ENCODE assay signal across 11 cellular contexts in the genomic region with DNA sequence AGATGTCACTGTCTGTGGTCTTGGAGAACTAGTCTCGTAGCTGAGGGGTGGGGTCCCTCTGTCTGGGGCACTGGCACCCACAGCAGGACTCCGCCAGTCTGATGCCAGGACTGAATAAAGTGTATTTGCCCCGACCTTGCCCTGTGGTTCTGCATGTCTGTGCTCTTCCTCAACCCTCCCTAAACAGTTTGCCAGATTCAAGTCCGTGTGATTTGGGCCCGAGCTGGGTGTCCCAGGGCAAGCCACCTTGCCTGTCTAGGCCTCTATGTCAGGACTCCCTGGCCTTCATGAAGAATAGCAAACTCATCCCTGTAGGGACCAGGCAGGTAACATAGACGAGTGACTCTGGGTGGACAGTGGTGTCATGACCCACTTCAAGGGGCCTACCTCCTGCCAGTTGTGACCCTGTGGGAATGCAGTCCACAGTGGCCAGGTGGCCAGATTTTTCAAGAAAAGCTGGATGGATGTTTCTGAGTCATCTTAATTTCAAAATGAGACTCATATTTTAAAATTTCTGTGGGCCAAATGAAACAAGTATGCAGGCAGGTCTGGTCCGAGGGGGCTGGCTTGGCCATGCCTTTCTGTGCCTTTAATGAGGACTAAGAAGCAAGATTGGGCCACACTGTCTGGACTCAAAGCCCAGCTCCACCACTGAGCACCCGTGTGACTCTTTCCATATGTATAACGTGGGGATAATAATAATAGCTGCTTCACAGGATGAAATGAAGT. TPM values are rescaled to one million over a fixed set of nuclear protein-coding genes. Genes with fewer than 3 reads are reported as not detected.
DNase-seq lines count a peak whose midpoint lies in the region; ATAC-seq, FAIRE-seq and TF ChIP-seq lines count a peak whose summit lies in the region.
"Had no signal": no experiment of that assay in that cellular context is flagged by ENCODE, and none has a peak within 500 bp of the region (broad histone marks: within the 10 kb centered on the region; RNA-seq: fewer than 3 reads in every experiment).

No MANE protein-coding gene starts in this region.

- H3K27me3 ChIP-seq in HepG2 (ENCODE audit: control insufficient read depth in 1 of 2, insufficient read depth in 2 of 2, low read length in 2 of 2) (no peaks in the 10 kb centered on the region; a peak in 1 of 5 replicates), right lobe of liver (no peaks in the 10 kb centered on the region), upper lobe of left lung (peaks cover 0 to 5% (median 0%) of the 10 kb centered on the region in 4 donors)

- intact Hi-C loops in HepG2 (cut with micrococcal nuclease; ENCODE audit: unreplicated experiment) = no loop called here
- intact Hi-C loops in right lobe of liver (cut with DNase I) = no loop called here

- peak overlapping the region; percentile 92 for H3K4me2 ChIP-seq in HepG2 (ENCODE audit: low read depth, low read length)

- DNase-seq in HepG2 (ENCODE audit: low spot score) = no peak
- no peak for DNase-seq in right lobe of liver
- DNase-seq in activated naive CD8-positive, alpha-beta T cell treated with anti-CD3 and anti-CD28 coated beads for 36 hours = no peak
- DNase-seq in immature natural killer cell = no peak
- DNase-seq in upper lobe of left lung = no peak
- DNase-seq: activated CD4-positive, alpha-beta T cell treated with anti-CD3 and anti-CD28 coated beads, Interleukin-2, amount 50 U/mL, for 4 hours; DMS79 treated with DMSO at 0.1 percent for 48 hours; NCI-H446 treated with DMSO at 0.1 percent for 48 hours had no signal

- no peak for TF ChIP-seq EP300 in HepG2 (IDR thresholded peaks at IDR 0.05; ENCODE audit: low read depth in 2 of 2, low read length in 2 of 2)
- TF ChIP-seq EP300 in HepG2 (CRISPR knock-in tag; IDR thresholded peaks at IDR 0.05; ENCODE audit: borderline replicate concordance) = no peak
- TF ChIP-seq EP300 in upper lobe of left lung (IDR thresholded peaks at IDR 0.05) = no peak

- H3K36me3 ChIP-seq in HepG2 (replicated peaks in 1 of 2; ENCODE audit: control insufficient read depth in 1 of 2, insufficient read depth in 2 of 2, low read length in 2 of 2) (peaks cover 4 to 9% of the 10 kb centered on the region in 2 experiments; a peak in 2 of 5 replicates), right lobe of liver (no peaks in the 10 kb centered on the region), upper lobe of left lung (no peaks in the 10 kb centered on the region)

- H3K4me1 Mint-ChIP-seq in activated naive CD8-positive, alpha-beta T cell treated with anti-CD3 and anti-CD28 coated beads for 36 hours = peaks cover 31% of the 10 kb centered on the region
- peaks cover 22 to 23% of the 10 kb centered on the region in 2 donors for H3K4me1 Mint-ChIP-seq in immature natural killer cell

- TF ChIP-seq CTCF in HepG2 (CRISPR knock-in tag; IDR thresholded peaks at IDR 0.05) (no peak), right lobe of liver (IDR thresholded peaks at IDR 0.05) (no peak), upper lobe of left lung (IDR thresholded peaks at IDR 0.05) (no peak)

- peak overlapping the region in 2 of 3 experiments; percentile 21 to 96; a peak in 4 of 6 replicates for H3K4me3 ChIP-seq in HepG2 (replicated peaks in 1 of 3; ENCODE audit: insufficient read depth in 1 of 3, low read depth in 2 of 3, low read length in 3 of 3)
- no peak overlapping the region for H3K4me3 ChIP-seq in right lobe of liver
- H3K4me3 ChIP-seq in upper lobe of left lung = no peak overlapping the region

- POLR2A ChIA-PET in HepG2 (lab: Yijun Ruan, JAX) = interaction anchor here (0.8 to 8.3 kb wide), 8 partner anchors 10 to 79 kb away, joined by 3 to 90 read pairs (median 4); a partner anchor contains a TSS

- no peaks in the 10 kb centered on the region for H3K27me3 Mint-ChIP-seq in activated naive CD8-positive, alpha-beta T cell treated with anti-CD3 and anti-CD28 coated beads for 36 hours
- peaks cover 2 to 11% (median 3%) of the 10 kb centered on the region in 3 donors for H3K27me3 Mint-ChIP-seq in immature natural killer cell (ENCODE audit: low read depth in 3 of 3)

- no peak overlapping the region for H2AFZ ChIP-seq in HepG2 (ENCODE audit: low read length)

- no peak for TF ChIP-seq RAD21 in HepG2 (CRISPR knock-in tag; IDR thresholded peaks at IDR 0.05)

- CTCF ChIA-PET in HepG2 (lab: Yijun Ruan, JAX; ENCODE audit: low intra/inter-chr PET ratio, low total read pairs) = interaction anchor here (0.8 kb wide), 1 partner anchor 62 kb away, joined by 3 read pairs; no protein-coding TSS in a partner anchor

- peaks cover 11% of the 10 kb centered on the region for H3K36me3 Mint-ChIP-seq in activated naive CD8-positive, alpha-beta T cell treated with anti-CD3 and anti-CD28 coated beads for 36 hours
- H3K36me3 Mint-ChIP-seq in immature natural killer cell = no peaks in the 10 kb centered on the region

- H3K4me3 Mint-ChIP-seq in activated naive CD8-positive, alpha-beta T cell treated with anti-CD3 and anti-CD28 coated beads for 36 hours = peak overlapping the region; percentile 83
- peak overlapping the region; percentile 50 to 66 (median 58) for H3K4me3 Mint-ChIP-seq in immature natural killer cell

- peaks cover 37% of the 10 kb centered on the region for H4K20me1 ChIP-seq in HepG2 (ENCODE audit: insufficient read depth, low read length)

- H3K9me3 Mint-ChIP-seq in activated naive CD8-positive, alpha-beta T cell treated with anti-CD3 and anti-CD28 coated beads for 36 hours = no peaks in the 10 kb centered on the region
- H3K9me3 Mint-ChIP-seq in immature natural killer cell = no peaks in the 10 kb centered on the region

- H3K27ac Mint-ChIP-seq in activated naive CD8-positive, alpha-beta T cell treated with anti-CD3 and anti-CD28 coated beads for 36 hours = peak overlapping the region; percentile 78
- H3K27ac Mint-ChIP-seq in immature natural killer cell = peak overlapping the region in 5 of 6 donors; percentile 21 to 69 (median 58)

- in situ Hi-C loops in HepG2 (cut with HindIII; ENCODE audit: extremely low pct_ligation_motif_present, low pct_unique_long_range_greater_than_20kb) = no loop called here

- no peaks in the 10 kb centered on the region for H3K9me3 ChIP-seq in HepG2 (ENCODE audit: low read length)
- no peaks in the 10 kb centered on the region for H3K9me3 ChIP-seq in right lobe of liver
- H3K9me3 ChIP-seq in upper lobe of left lung = no peaks in the 10 kb centered on the region

- no TSS peak for BruUV-seq in HepG2 (replicated peaks; lab: Mats Ljungman, UMichigan)

- H3K27ac ChIP-seq in HepG2 (ENCODE audit: extremely low read length, insufficient read depth, low read length) = no peak overlapping the region
- H3K27ac ChIP-seq in right lobe of liver = no peak overlapping the region
- peak overlapping the region in 3 of 4 donors; percentile 19 to 78 (median 50) for H3K27ac ChIP-seq in upper lobe of left lung

- H3K9ac ChIP-seq in HepG2 (ENCODE audit: insufficient read depth, low read depth, low read length) = peak overlapping the region; percentile 25; the same call in 1 of the 2 replicates

- TF ChIP-seq POLR2A in HepG2 (IDR thresholded peaks at IDR 0.05; ENCODE audit: insufficient read depth in 1 of 2, low read depth in 2 of 2, low read length in 2 of 2) = no peak
- TF ChIP-seq POLR2A in right lobe of liver (IDR thresholded peaks at IDR 0.05) = no peak
- no peak for TF ChIP-seq POLR2A in upper lobe of left lung (IDR thresholded peaks at IDR 0.05)

- 73% methylated on average over 9 of the region's 9 CpGs for WGBS in HepG2 (ENCODE audit: low lambda C conversion rate)
- 37% methylated on average over 6 of the region's 9 CpGs for WGBS in right lobe of liver (ENCODE audit: insufficient coverage, low coverage, low lambda C conversion rate, missing lambda C conversion rate)
- WGBS in upper lobe of left lung, 2 donors = 61 to 63% methylated on average over 9 of the region's 9 CpGs

- no peak for FAIRE-seq in HepG2 (lab: Jason Lieb, UNC)

- no peak for ATAC-seq in HepG2
- no peak for ATAC-seq in right lobe of liver
- no peak for ATAC-seq in upper lobe of left lung (ENCODE audit: low FRiP score in 2 of 2)
- ATAC-seq in HG03469 (IDR thresholded peaks at IDR 0.05; ENCODE audit: unreplicated experiment) = no peak
- no peak for ATAC-seq in GM21528 (IDR thresholded peaks at IDR 0.05; ENCODE audit: low FRiP score, unreplicated experiment)
- ATAC-seq in GM19351 (IDR thresholded peaks at IDR 0.05; ENCODE audit: unreplicated experiment) = no peak

- H3K79me2 ChIP-seq in HepG2 (ENCODE audit: insufficient read depth, low read length) = peaks cover 29% of the 10 kb centered on the region

- H3K4me1 ChIP-seq in HepG2 (ENCODE audit: insufficient read depth, low read length) = peaks cover 35% of the 10 kb centered on the region
- peaks cover 0 to 7% (median 0%) of the 10 kb centered on the region in 4 donors for H3K4me1 ChIP-seq in right lobe of liver
- peaks cover 29 to 61% (median 36%) of the 10 kb centered on the region in 4 donors for H3K4me1 ChIP-seq in upper lobe of left lung

RNA-seq across cellular contexts. Expression of a gene that starts 3.4 kb away (rescaled TPM):
- total RNA-seq in HepG2 (2016; rRNA removed; fragmentation: Illumina TruSeq; extraction: Trizol) = 12.1 and 18.7 TPM in 2 replicates
- total RNA-seq in HepG2 (2016; cell fraction: cytosol; rRNA removed; fragmentation: Illumina TruSeq; extraction: Trizol; ENCODE audit: low read depth) = 5.2 and 6.4 TPM in 2 replicates
- 10.8 and 18.0 TPM in 2 replicates for total RNA-seq in HepG2 (2016; cell fraction: insoluble cytoplasmic fraction; rRNA removed; fragmentation: Illumina TruSeq; extraction: Trizol)
- 19.3 and 22.7 TPM in 2 replicates for total RNA-seq in HepG2 (2016; cell fraction: membrane; rRNA removed; fragmentation: Illumina TruSeq; extraction: Trizol)
- 14.7 and 17.3 TPM in 2 replicates for total RNA-seq in HepG2 (2016; cell fraction: nucleus; rRNA removed; fragmentation: Illumina TruSeq; extraction: Trizol)
- 10.0 and 11.5 TPM in 2 replicates for polyA plus RNA-seq in HepG2 (2011; rRNA removed)
- polyA plus RNA-seq in HepG2 (2011; cell fraction: cytosol; rRNA removed) = 5.9 and 7.7 TPM in 2 replicates
- 33.8 and 40.6 TPM in 2 replicates for polyA plus RNA-seq in HepG2 (2011; cell fraction: nucleus; rRNA removed)
- polyA plus RNA-seq in HepG2 (2012) = 33.1 and 35.1 TPM in 2 replicates
- 9.1 and 11.5 TPM in 2 replicates for polyA plus RNA-seq in HepG2 (2016; cell fraction: cytosol; fragmentation: Illumina TruSeq; extraction: Trizol; ENCODE audit: low read depth)
- 37.4 and 47.0 TPM in 2 replicates for polyA plus RNA-seq in HepG2 (2016; cell fraction: insoluble cytoplasmic fraction; fragmentation: Illumina TruSeq; extraction: Trizol; ENCODE audit: low read depth)
- 35.3 and 38.7 TPM in 2 replicates for polyA plus RNA-seq in HepG2 (2016; cell fraction: membrane; fragmentation: Illumina TruSeq; extraction: Trizol; ENCODE audit: low read depth)
- 63.1 and 67.8 TPM in 2 replicates for polyA plus RNA-seq in HepG2 (2016; cell fraction: nucleus; fragmentation: Illumina TruSeq; extraction: Trizol; ENCODE audit: insufficient read depth, low read depth)
- polyA minus RNA-seq in HepG2 (2011; rRNA and poly(A)+ RNA removed; ENCODE audit: low replicate concordance) = 2.4 and 12.0 TPM in 2 replicates
- 11.2 and 12.0 TPM in 2 replicates for polyA minus RNA-seq in HepG2 (2011; cell fraction: cytosol; rRNA and poly(A)+ RNA removed)
- polyA minus RNA-seq in HepG2 (2011; cell fraction: nucleus; rRNA and poly(A)+ RNA removed) = 9.6 and 12.7 TPM in 2 replicates
- total RNA-seq in right lobe of liver = 1 to 10 TPM; 3.6 to 6.4 (median 4.6) TPM
- total RNA-seq in activated naive CD8-positive, alpha-beta T cell treated with anti-CD3 and anti-CD28 coated beads for 36 hours = 10 to 100 TPM; 13.1 to 13.3 TPM
- under 1 TPM; 0.08 to 0.27 (median 0.21) TPM for polyA plus RNA-seq in immature natural killer cell
- 10 to 100 TPM in 2 of 6 donors, 1 to 10 TPM in 4; 3.8 to 13.5 (median 7.6) TPM for total RNA-seq in upper lobe of left lung

RNA-seq across cellular contexts. Expression of a gene that starts 18.2 kb away (rescaled TPM):
- 28.4 and 32.3 TPM in 2 replicates for total RNA-seq in HepG2 (2016; rRNA removed; fragmentation: Illumina TruSeq; extraction: Trizol)
- total RNA-seq in HepG2 (2016; cell fraction: cytosol; rRNA removed; fragmentation: Illumina TruSeq; extraction: Trizol; ENCODE audit: low read depth) = 13.5 and 19.5 TPM in 2 replicates
- 26.0 and 33.1 TPM in 2 replicates for total RNA-seq in HepG2 (2016; cell fraction: insoluble cytoplasmic fraction; rRNA removed; fragmentation: Illumina TruSeq; extraction: Trizol)
- 30.9 and 37.0 TPM in 2 replicates for total RNA-seq in HepG2 (2016; cell fraction: membrane; rRNA removed; fragmentation: Illumina TruSeq; extraction: Trizol)
- total RNA-seq in HepG2 (2016; cell fraction: nucleus; rRNA removed; fragmentation: Illumina TruSeq; extraction: Trizol) = 18.0 and 19.9 TPM in 2 replicates
- polyA plus RNA-seq in HepG2 (2011; rRNA removed) = 49.4 and 63.3 TPM in 2 replicates
- polyA plus RNA-seq in HepG2 (2011; cell fraction: cytosol; rRNA removed) = 69.4 and 90.4 TPM in 2 replicates
- 68.6 and 73.2 TPM in 2 replicates for polyA plus RNA-seq in HepG2 (2011; cell fraction: nucleus; rRNA removed)
- 32.8 and 45.8 TPM in 2 replicates for polyA plus RNA-seq in HepG2 (2012)
- 30.7 and 34.2 TPM in 2 replicates for polyA plus RNA-seq in HepG2 (2016; cell fraction: cytosol; fragmentation: Illumina TruSeq; extraction: Trizol; ENCODE audit: low read depth)
- 54.0 and 55.2 TPM in 2 replicates for polyA plus RNA-seq in HepG2 (2016; cell fraction: insoluble cytoplasmic fraction; fragmentation: Illumina TruSeq; extraction: Trizol; ENCODE audit: low read depth)
- 61.7 and 66.8 TPM in 2 replicates for polyA plus RNA-seq in HepG2 (2016; cell fraction: membrane; fragmentation: Illumina TruSeq; extraction: Trizol; ENCODE audit: low read depth)
- 79.0 and 79.1 TPM in 2 replicates for polyA plus RNA-seq in HepG2 (2016; cell fraction: nucleus; fragmentation: Illumina TruSeq; extraction: Trizol; ENCODE audit: insufficient read depth, low read depth)
- polyA minus RNA-seq in HepG2 (2011; rRNA and poly(A)+ RNA removed; ENCODE audit: low replicate concordance) = 1.6 and 52.5 TPM in 2 replicates
- 32.5 and 33.1 TPM in 2 replicates for polyA minus RNA-seq in HepG2 (2011; cell fraction: cytosol; rRNA and poly(A)+ RNA removed)
- 10.7 and 15.0 TPM in 2 replicates for polyA minus RNA-seq in HepG2 (2011; cell fraction: nucleus; rRNA and poly(A)+ RNA removed)
- 1 to 10 TPM; 1.3 to 4.1 (median 1.9) TPM for total RNA-seq in right lobe of liver
- 10 to 100 TPM; 11.2 to 12.6 TPM for total RNA-seq in activated naive CD8-positive, alpha-beta T cell treated with anti-CD3 and anti-CD28 coated beads for 36 hours
- polyA plus RNA-seq in immature natural killer cell = 1 to 10 TPM; 6.7 to 8.9 (median 7.1) TPM
- total RNA-seq in upper lobe of left lung = 10 to 100 TPM; 13.6 to 30.8 (median 25.6) TPM

RNA-seq across cellular contexts. Expression of a gene that starts 31.4 kb away (rescaled TPM):
- 56.2 and 63.0 TPM in 2 replicates for total RNA-seq in HepG2 (2016; rRNA removed; fragmentation: Illumina TruSeq; extraction: Trizol)
- total RNA-seq in HepG2 (2016; cell fraction: cytosol; rRNA removed; fragmentation: Illumina TruSeq; extraction: Trizol; ENCODE audit: low read depth) = 12.1 and 12.3 TPM in 2 replicates
- total RNA-seq in HepG2 (2016; cell fraction: insoluble cytoplasmic fraction; rRNA removed; fragmentation: Illumina TruSeq; extraction: Trizol) = 49.2 and 64.0 TPM in 2 replicates
- total RNA-seq in HepG2 (2016; cell fraction: membrane; rRNA removed; fragmentation: Illumina TruSeq; extraction: Trizol) = 45.3 and 47.4 TPM in 2 replicates
- 28.6 and 30.4 TPM in 2 replicates for total RNA-seq in HepG2 (2016; cell fraction: nucleus; rRNA removed; fragmentation: Illumina TruSeq; extraction: Trizol)
- 43.8 and 46.6 TPM in 2 replicates for polyA plus RNA-seq in HepG2 (2011; rRNA removed)
- polyA plus RNA-seq in HepG2 (2011; cell fraction: cytosol; rRNA removed) = 44.4 and 45.0 TPM in 2 replicates
- polyA plus RNA-seq in HepG2 (2011; cell fraction: nucleus; rRNA removed) = 21.2 and 22.1 TPM in 2 replicates
- 37.3 and 43.5 TPM in 2 replicates for polyA plus RNA-seq in HepG2 (2012)
- 8.1 and 9.0 TPM in 2 replicates for polyA plus RNA-seq in HepG2 (2016; cell fraction: cytosol; fragmentation: Illumina TruSeq; extraction: Trizol; ENCODE audit: low read depth)
- 75.7 and 81.5 TPM in 2 replicates for polyA plus RNA-seq in HepG2 (2016; cell fraction: insoluble cytoplasmic fraction; fragmentation: Illumina TruSeq; extraction: Trizol; ENCODE audit: low read depth)
- polyA plus RNA-seq in HepG2 (2016; cell fraction: membrane; fragmentation: Illumina TruSeq; extraction: Trizol; ENCODE audit: low read depth) = 37.6 and 38.3 TPM in 2 replicates
- 57.9 and 60.5 TPM in 2 replicates for polyA plus RNA-seq in HepG2 (2016; cell fraction: nucleus; fragmentation: Illumina TruSeq; extraction: Trizol; ENCODE audit: insufficient read depth, low read depth)
- polyA minus RNA-seq in HepG2 (2011; rRNA and poly(A)+ RNA removed; ENCODE audit: low replicate concordance) = 9.3 and 53.1 TPM in 2 replicates
- polyA minus RNA-seq in HepG2 (2011; cell fraction: cytosol; rRNA and poly(A)+ RNA removed) = 31.3 and 34.6 TPM in 2 replicates
- polyA minus RNA-seq in HepG2 (2011; cell fraction: nucleus; rRNA and poly(A)+ RNA removed) = 16.1 and 17.3 TPM in 2 replicates
- 1 to 10 TPM; 4.2 to 7.5 (median 5.9) TPM for total RNA-seq in right lobe of liver
- total RNA-seq in activated naive CD8-positive, alpha-beta T cell treated with anti-CD3 and anti-CD28 coated beads for 36 hours = 10 to 100 TPM; 23.3 to 24.5 TPM
- 10 to 100 TPM in 1 of 3 donors, 1 to 10 TPM in 2; 2.1 to 14.0 (median 6.1) TPM for polyA plus RNA-seq in immature natural killer cell
- 10 to 100 TPM; 14.2 to 18.5 (median 17.3) TPM for total RNA-seq in upper lobe of left lung

RNA-seq across cellular contexts. Expression of a gene that starts 38.2 kb away (rescaled TPM):
- 3.8 and 4.7 TPM in 2 replicates for total RNA-seq in HepG2 (2016; rRNA removed; fragmentation: Illumina TruSeq; extraction: Trizol)
- 0.51 and 1.3 TPM in 2 replicates for total RNA-seq in HepG2 (2016; cell fraction: cytosol; rRNA removed; fragmentation: Illumina TruSeq; extraction: Trizol; ENCODE audit: low read depth)
- total RNA-seq in HepG2 (2016; cell fraction: insoluble cytoplasmic fraction; rRNA removed; fragmentation: Illumina TruSeq; extraction: Trizol) = 3.1 and 5.0 TPM in 2 replicates
- 2.0 and 2.7 TPM in 2 replicates for total RNA-seq in HepG2 (2016; cell fraction: membrane; rRNA removed; fragmentation: Illumina TruSeq; extraction: Trizol)
- total RNA-seq in HepG2 (2016; cell fraction: nucleus; rRNA removed; fragmentation: Illumina TruSeq; extraction: Trizol) = 9.9 and 10.7 TPM in 2 replicates
- polyA plus RNA-seq in HepG2 (2011; rRNA removed) = 18.2 and 20.6 TPM in 2 replicates
- polyA plus RNA-seq in HepG2 (2011; cell fraction: cytosol; rRNA removed) = 10.7 and 11.6 TPM in 2 replicates
- 25.9 and 27.9 TPM in 2 replicates for polyA plus RNA-seq in HepG2 (2011; cell fraction: nucleus; rRNA removed)
- 17.5 and 20.7 TPM in 2 replicates for polyA plus RNA-seq in HepG2 (2012)
- polyA plus RNA-seq in HepG2 (2016; cell fraction: cytosol; fragmentation: Illumina TruSeq; extraction: Trizol; ENCODE audit: low read depth) = 4.3 and 5.1 TPM in 2 replicates
- polyA plus RNA-seq in HepG2 (2016; cell fraction: insoluble cytoplasmic fraction; fragmentation: Illumina TruSeq; extraction: Trizol; ENCODE audit: low read depth) = 13.8 and 15.5 TPM in 2 replicates
- 7.8 and 8.1 TPM in 2 replicates for polyA plus RNA-seq in HepG2 (2016; cell fraction: membrane; fragmentation: Illumina TruSeq; extraction: Trizol; ENCODE audit: low read depth)
- 37.7 and 37.8 TPM in 2 replicates for polyA plus RNA-seq in HepG2 (2016; cell fraction: nucleus; fragmentation: Illumina TruSeq; extraction: Trizol; ENCODE audit: insufficient read depth, low read depth)
- polyA minus RNA-seq in HepG2 (2011; rRNA and poly(A)+ RNA removed; ENCODE audit: low replicate concordance) = 1.7 and 6.2 TPM in 2 replicates
- polyA minus RNA-seq in HepG2 (2011; cell fraction: cytosol; rRNA and poly(A)+ RNA removed) = 2.8 and 3.7 TPM in 2 replicates
- polyA minus RNA-seq in HepG2 (2011; cell fraction: nucleus; rRNA and poly(A)+ RNA removed) = 16.1 and 18.5 TPM in 2 replicates
- total RNA-seq in right lobe of liver = 1 to 10 TPM in 4 of 6 experiments, under 1 TPM in 2; 0.62 to 2.5 (median 1.8) TPM
- 1 to 10 TPM; 7.5 to 7.8 TPM for total RNA-seq in activated naive CD8-positive, alpha-beta T cell treated with anti-CD3 and anti-CD28 coated beads for 36 hours
- under 1 TPM; 0.23 to 0.50 (median 0.32) TPM for polyA plus RNA-seq in immature natural killer cell
- 10 to 100 TPM in 3 of 6 donors, 1 to 10 TPM in 3; 3.0 to 31.4 (median 10.3) TPM for total RNA-seq in upper lobe of left lung

RNA-seq across cellular contexts. Expression of a gene that starts 51.8 kb away (rescaled TPM):
- total RNA-seq in HepG2 (2016; rRNA removed; fragmentation: Illumina TruSeq; extraction: Trizol) (106 and 115 TPM in 2 replicates), right lobe of liver (100 to 1,000 TPM in 2 of 6 experiments, 10 to 100 TPM in 4; 15.1 to 139 (median 34.1) TPM), upper lobe of left lung (10 to 100 TPM; 11.5 to 39.0 (median 24.7) TPM)
- total RNA-seq in HepG2 (2016; cell fraction: cytosol; rRNA removed; fragmentation: Illumina TruSeq; extraction: Trizol; ENCODE audit: low read depth) = 40.1 and 45.0 TPM in 2 replicates
- 106 and 115 TPM in 2 replicates for total RNA-seq in HepG2 (2016; cell fraction: insoluble cytoplasmic fraction; rRNA removed; fragmentation: Illumina TruSeq; extraction: Trizol)
- 107 and 130 TPM in 2 replicates for total RNA-seq in HepG2 (2016; cell fraction: membrane; rRNA removed; fragmentation: Illumina TruSeq; extraction: Trizol)
- total RNA-seq in HepG2 (2016; cell fraction: nucleus; rRNA removed; fragmentation: Illumina TruSeq; extraction: Trizol) = 47.6 and 54.9 TPM in 2 replicates
- polyA plus RNA-seq in HepG2 (2011; rRNA removed) (150 and 241 TPM in 2 replicates), immature natural killer cell (10 to 100 TPM; 17.0 to 27.6 (median 25.0) TPM)
- polyA plus RNA-seq in HepG2 (2011; cell fraction: cytosol; rRNA removed) = 165 and 177 TPM in 2 replicates
- 122 and 148 TPM in 2 replicates for polyA plus RNA-seq in HepG2 (2011; cell fraction: nucleus; rRNA removed)
- polyA plus RNA-seq in HepG2 (2012) = 78.0 and 193 TPM in 2 replicates
- 33.6 and 42.0 TPM in 2 replicates for polyA plus RNA-seq in HepG2 (2016; cell fraction: cytosol; fragmentation: Illumina TruSeq; extraction: Trizol; ENCODE audit: low read depth)
- polyA plus RNA-seq in HepG2 (2016; cell fraction: insoluble cytoplasmic fraction; fragmentation: Illumina TruSeq; extraction: Trizol; ENCODE audit: low read depth) = 99.1 and 105 TPM in 2 replicates
- polyA plus RNA-seq in HepG2 (2016; cell fraction: membrane; fragmentation: Illumina TruSeq; extraction: Trizol; ENCODE audit: low read depth) = 76.6 and 88.5 TPM in 2 replicates
- 77.9 and 79.0 TPM in 2 replicates for polyA plus RNA-seq in HepG2 (2016; cell fraction: nucleus; fragmentation: Illumina TruSeq; extraction: Trizol; ENCODE audit: insufficient read depth, low read depth)
- 66.9 and 301 TPM in 2 replicates for polyA minus RNA-seq in HepG2 (2011; rRNA and poly(A)+ RNA removed; ENCODE audit: low replicate concordance)
- polyA minus RNA-seq in HepG2 (2011; cell fraction: cytosol; rRNA and poly(A)+ RNA removed) = 115 and 151 TPM in 2 replicates
- polyA minus RNA-seq in HepG2 (2011; cell fraction: nucleus; rRNA and poly(A)+ RNA removed) = 35.9 and 65.3 TPM in 2 replicates
- 10 to 100 TPM; 57.8 to 58.0 TPM for total RNA-seq in activated naive CD8-positive, alpha-beta T cell treated with anti-CD3 and anti-CD28 coated beads for 36 hours

Comparison
In these comparisons a context has a peak if more than half of its experiments do, and no peak if none do; other contexts are left out.
1. H3K4me3 ChIP-seq: peak in HepG2 (2 of 3); none in right lobe of liver (0 of 3) and upper lobe of left lung (0 of 4).
2. H3K27ac ChIP-seq: peak in upper lobe of left lung (3 of 4); none in HepG2 (single experiment) and right lobe of liver (0 of 3).